8 cellular contexts compared by ENCODE assay signal in the genomic region with DNA sequence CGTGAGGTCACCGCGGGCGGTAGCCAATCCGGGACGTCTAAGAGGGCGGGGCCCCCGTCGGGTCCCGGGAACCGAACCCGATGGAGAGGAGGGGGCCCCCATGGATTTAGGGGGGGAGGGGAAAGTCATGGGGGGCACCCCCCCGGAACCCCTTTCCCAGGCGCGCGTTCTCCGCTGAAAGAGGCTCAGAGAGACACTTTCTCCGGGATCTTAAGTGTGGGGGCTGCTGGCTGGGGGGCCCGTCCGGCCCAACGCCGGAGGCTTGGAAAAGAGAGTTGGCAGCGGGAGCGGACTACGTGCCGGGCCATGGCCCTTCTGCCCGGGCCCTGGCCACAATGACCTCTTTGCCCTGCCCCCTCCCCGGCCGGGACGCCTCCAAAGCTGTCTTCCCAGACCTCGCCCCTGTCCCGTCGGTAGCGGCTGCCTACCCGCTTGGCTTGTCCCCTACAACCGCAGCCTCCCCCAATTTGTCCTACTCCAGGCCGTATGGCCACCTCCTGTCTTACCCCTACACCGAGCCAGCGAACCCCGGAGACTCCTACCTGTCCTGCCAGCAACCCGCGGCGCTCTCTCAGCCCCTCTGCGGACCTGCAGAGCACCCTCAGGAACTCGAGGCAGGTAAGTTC. TPM values are rescaled to one million over a fixed set of nuclear protein-coding genes. Genes with fewer than 3 reads are reported as not detected.
DNase-seq lines count a peak whose midpoint lies in the region; ATAC-seq and TF ChIP-seq lines count a peak whose summit lies in the region.

A gene with protein sequence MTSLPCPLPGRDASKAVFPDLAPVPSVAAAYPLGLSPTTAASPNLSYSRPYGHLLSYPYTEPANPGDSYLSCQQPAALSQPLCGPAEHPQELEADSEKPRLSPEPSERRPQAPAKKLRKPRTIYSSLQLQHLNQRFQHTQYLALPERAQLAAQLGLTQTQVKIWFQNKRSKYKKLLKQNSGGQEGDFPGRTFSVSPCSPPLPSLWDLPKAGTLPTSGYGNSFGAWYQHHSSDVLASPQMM (plus strand): TSS at position 57 of the 626 bp plus-strand sequence. CDS start 279 bp downstream, at position 336.

- H3K9me3 Mint-ChIP-seq in CD8-positive, alpha-beta memory T cell: peaks cover 0 to 7% (median 2%) of the 10 kb centered on the region in 5 donors
- peaks cover under 1% of the 10 kb centered on the region for H3K9me3 Mint-ChIP-seq in memory B cell

- DNase-seq in CD8-positive, alpha-beta memory T cell: no peak
- DNase-seq in astrocyte of the cerebellum (ENCODE audit: low read depth) (no peak), memory B cell (ENCODE audit: low spot score in 2 of 2) (no peak), NCI-H2107 treated with DMSO at 0.1 percent for 48 hours (lab: John Stamatoyannopoulos, UW; ENCODE audit: unreplicated experiment) (no peak), head of caudate nucleus (no peak)

- in situ Hi-C loops in astrocyte of the cerebellum (cut with HindIII; ENCODE audit: low sequenced_read_pairs): no loop called here

- H3K4me1 Mint-ChIP-seq in CD8-positive, alpha-beta memory T cell: peaks cover 46 to 66% (median 62%) of the 10 kb centered on the region in 3 donors
- peaks cover 23% of the 10 kb centered on the region for H3K4me1 Mint-ChIP-seq in memory B cell

- H3K36me3 ChIP-seq in CD8-positive, alpha-beta memory T cell (ENCODE audit: insufficient read depth, low read length): no peaks in the 10 kb centered on the region
- no peaks in the 10 kb centered on the region for H3K36me3 ChIP-seq in HUES64 (ENCODE audit: insufficient read depth, low read length)

- peak within 1 kb of the TSS; percentile 79 for H3K4me3 ChIP-seq in CD8-positive, alpha-beta memory T cell (ENCODE audit: low read length)
- H3K4me3 ChIP-seq in HUES64 (ENCODE audit: low read length): peak within 1 kb of the TSS; percentile 71
- H3K4me3 ChIP-seq in astrocyte of the cerebellum (ENCODE audit: low read depth, low read length): peak within 1 kb of the TSS; percentile 16

- H3K27ac Mint-ChIP-seq in CD8-positive, alpha-beta memory T cell: peak within 1 kb of the TSS; percentile 31 to 87 (median 62)
- H3K27ac Mint-ChIP-seq in memory B cell: no peak within 1 kb of the TSS

- H3K27me3 Mint-ChIP-seq in CD8-positive, alpha-beta memory T cell: peaks cover 77 to 86% of the 10 kb centered on the region in 2 donors
- peaks cover 45% of the 10 kb centered on the region for H3K27me3 Mint-ChIP-seq in memory B cell

- peak within 1 kb of the TSS; percentile 78 to 93 (median 87) for H3K4me3 Mint-ChIP-seq in CD8-positive, alpha-beta memory T cell
- peak within 1 kb of the TSS; percentile 88 for H3K4me3 Mint-ChIP-seq in memory B cell

- no peak for TF ChIP-seq CTCF in astrocyte of the cerebellum (IDR thresholded peaks at IDR 0.05; ENCODE audit: low read depth, low read length, missing control alignments)

- POLR2A ChIA-PET in CD8-positive, alpha-beta memory T cell (lab: Charles Lee): no interaction called here

- H3K27ac ChIP-seq in CD8-positive, alpha-beta memory T cell (ENCODE audit: low read depth, low read length): no peak within 1 kb of the TSS
- H3K27ac ChIP-seq in HUES64 (ENCODE audit: low read depth, low read length): peak within 1 kb of the TSS; percentile 54; the same call in 1 of the 2 replicates

- H3K27me3 ChIP-seq in CD8-positive, alpha-beta memory T cell (ENCODE audit: insufficient read depth, low read length, poor library complexity, severe bottlenecking): peaks cover 82% of the 10 kb centered on the region
- peaks cover 100% of the 10 kb centered on the region for H3K27me3 ChIP-seq in HUES64 (ENCODE audit: insufficient read depth, low read length)

- CTCF ChIA-PET in CD8-positive, alpha-beta memory T cell (lab: Charles Lee): no interaction called here

- H3K4me1 ChIP-seq in CD8-positive, alpha-beta memory T cell (ENCODE audit: insufficient read depth, low read length): peaks cover 43% of the 10 kb centered on the region
- H3K4me1 ChIP-seq in HUES64 (ENCODE audit: insufficient read depth, low read length): peaks cover 15% of the 10 kb centered on the region

- H3K9ac ChIP-seq in HUES64 (ENCODE audit: low read depth, low read length): peak within 1 kb of the TSS; percentile 61

- 1% methylated on average over 45 of the region's 45 CpGs for WGBS in HUES64

- H3K36me3 Mint-ChIP-seq in CD8-positive, alpha-beta memory T cell: no peaks in the 10 kb centered on the region
- peaks cover 2% of the 10 kb centered on the region for H3K36me3 Mint-ChIP-seq in memory B cell

- no peak for ATAC-seq in memory B cell (ENCODE audit: low read depth)
- ATAC-seq in GM18868 (IDR thresholded peaks at IDR 0.05; ENCODE audit: unreplicated experiment): no peak
- no peak for ATAC-seq in HG03097 (IDR thresholded peaks at IDR 0.05; ENCODE audit: low FRiP score, unreplicated experiment)

- intact Hi-C loops in head of caudate nucleus (cut with DNase I): no loop called here

- H3K9me3 ChIP-seq in CD8-positive, alpha-beta memory T cell (ENCODE audit: low read length): no peaks in the 10 kb centered on the region
- no peaks in the 10 kb centered on the region for H3K9me3 ChIP-seq in HUES64 (ENCODE audit: insufficient read depth, low read depth, low read length)

RNA-seq across cellular contexts. Expression of the gene that starts here (rescaled TPM):
- total RNA-seq in CD8-positive, alpha-beta memory T cell: under 1 TPM; 0.58 to 0.88 TPM
- not detected for polyA plus RNA-seq in CD8-positive, alpha-beta memory T cell
- polyA plus RNA-seq in HUES64 (2013, experiment 1 of 2): 0.50 TPM
- polyA plus RNA-seq in HUES64 (2013, experiment 2 of 2): 0.51 TPM

Comparison
In these comparisons a context has a peak if more than half of its experiments do, and no peak if none do; other contexts are left out.
1. H3K4me3 ChIP-seq: peak in every context shown above with its lines; median percentile 79 in CD8-positive, alpha-beta memory T cell; 71 in HUES64; 16 in astrocyte of the cerebellum.